In genomic region chr1:164561007-164561406, GRCh38 we compare ENCODE assay signal across 11 cellular contexts. TPM values are rescaled to one million over a fixed set of nuclear protein-coding genes. Genes with fewer than 3 reads are reported as not detected.
DNase-seq lines count a peak whose midpoint lies in the region; ATAC-seq and TF ChIP-seq lines count a peak whose summit lies in the region.
"Had no signal": no experiment of that assay in that cellular context is flagged by ENCODE, and none has a peak within 500 bp of the region (broad histone marks: within the 10 kb centered on the region; RNA-seq: fewer than 3 reads in every experiment).

No MANE protein-coding gene starts in this region.

- DNase-seq in SK-N-SH (no peak), chondrocyte (ENCODE audit: low spot score) (no peak), type B pancreatic cell (ENCODE audit: extremely low spot score, unreplicated experiment) (no peak), CD1c-positive myeloid dendritic cell (ENCODE audit: extremely low spot score) (no peak), OCI-LY7 (ENCODE audit: low spot score) (no peak)
- DNase-seq: activated CD4-positive, alpha-beta memory T cell treated with anti-CD3 and anti-CD28 coated beads, Interleukin-2, amount 10 ng/mL, durations not matched to agents 7 days and 5 days; CD4-positive, CD25-positive, alpha-beta regulatory T cell; stimulated activated CD8-positive, alpha-beta memory T cell treated with anti-CD3 and anti-CD28 coated beads, Interleukin-4, amount 100 ng/mL, for 48 hours had no signal

- H3K4me3 Mint-ChIP-seq in chondrocyte (ENCODE audit: unreplicated experiment), result peak overlapping the region; percentile 98
- H3K4me3 Mint-ChIP-seq in type B pancreatic cell, result peak overlapping the region; percentile 95
- H3K4me3 Mint-ChIP-seq: activated CD4-positive, alpha-beta memory T cell treated with anti-CD3 and anti-CD28 coated beads, Interleukin-2, amount 10 ng/mL, durations not matched to agents 7 days and 5 days had no signal

- H3K4me1 Mint-ChIP-seq in chondrocyte (ENCODE audit: low read depth), result peaks cover 50% of the 10 kb centered on the region
- peaks cover 34% of the 10 kb centered on the region for H3K4me1 Mint-ChIP-seq in type B pancreatic cell (ENCODE audit: unreplicated experiment)

- H3K9me2 ChIP-seq in SK-N-SH (no peaks in the 10 kb centered on the region; the same call in 1 of the 2 replicates), OCI-LY7 (ENCODE audit: insufficient read depth, low read length) (no peaks in the 10 kb centered on the region)

- WGBS in SK-N-SH (ENCODE audit: low lambda C conversion rate), result 52% methylated on average over 7 of the region's 7 CpGs
- 0% methylated on average over 2 of the region's 7 CpGs; no CpG with 5 or more reads in 1 of the 2 experiments for WGBS in mesodermal cell (ENCODE audit: insufficient coverage in 2 of 2), 2 experiments

- peak overlapping the region; percentile 76 to 88; a peak in 3 of 4 replicates for H3K4me3 ChIP-seq in SK-N-SH (ENCODE audit: low read depth in 2 of 2, low read length in 1 of 2)
- peak overlapping the region; percentile 76 for H3K4me3 ChIP-seq in mesodermal cell (ENCODE audit: extremely low read depth, insufficient read depth, low read length, poor library complexity, severe bottlenecking)
- H3K4me3 ChIP-seq in OCI-LY7 (ENCODE audit: low read depth, low read length, poor library complexity, severe bottlenecking), result no peak overlapping the region

- H3K4me1 ChIP-seq in SK-N-SH (ENCODE audit: control insufficient read depth in 1 of 2, insufficient read depth in 2 of 2, low read depth in 1 of 2, low read length in 1 of 2) (peaks cover 4 to 14% of the 10 kb centered on the region in 2 experiments; a peak in 1 of 4 replicates), mesodermal cell (ENCODE audit: control insufficient read depth, insufficient read depth, low read length, poor library complexity, severe bottlenecking) (peaks cover 19% of the 10 kb centered on the region), OCI-LY7 (ENCODE audit: insufficient read depth, low read length, poor library complexity, severe bottlenecking) (no peaks in the 10 kb centered on the region)

- no peak for TF ChIP-seq RAD21 in SK-N-SH (IDR thresholded peaks at IDR 0.05; ENCODE audit: low read length)

- ATAC-seq in SK-N-SH treated with all-trans-retinoic acid at 6 μM for 48 hours, result no peak
- ATAC-seq in GM19395 (IDR thresholded peaks at IDR 0.05; ENCODE audit: unreplicated experiment), result no peak

- CTCF ChIA-PET in SK-N-SH (lab: Yijun Ruan, JAX), result interaction anchor here (0.8 to 1.9 kb wide), 3 partner anchors 213 to 227 kb away, joined by 3 to 5 read pairs (median 5); no protein-coding TSS in a partner anchor
- CTCF ChIA-PET in OCI-LY7 (lab: Charles Lee; ENCODE audit: unreplicated experiment), result no interaction called here

- peak overlapping the region; percentile 78 for H3K4me2 ChIP-seq in SK-N-SH
- no peak overlapping the region for H3K4me2 ChIP-seq in OCI-LY7 (ENCODE audit: low read length)

- H3K27me3 Mint-ChIP-seq in chondrocyte (ENCODE audit: low read depth), result no peaks in the 10 kb centered on the region
- H3K27me3 Mint-ChIP-seq in type B pancreatic cell, result no peaks in the 10 kb centered on the region

- H3K36me3 ChIP-seq in SK-N-SH (replicated peaks in 1 of 2; ENCODE audit: control insufficient read depth in 1 of 2, insufficient read depth in 2 of 2, low read length in 1 of 2), result peaks cover 0 to 10% of the 10 kb centered on the region in 2 experiments
- H3K36me3 ChIP-seq in mesodermal cell (ENCODE audit: control insufficient read depth, insufficient read depth, low read length), result peaks cover 2% of the 10 kb centered on the region
- H3K36me3 ChIP-seq in OCI-LY7 (ENCODE audit: insufficient read depth, low read length), result no peaks in the 10 kb centered on the region

- H3K9me3 ChIP-seq in SK-N-SH (no peaks in the 10 kb centered on the region), mesodermal cell (ENCODE audit: control insufficient read depth, low read length) (no peaks in the 10 kb centered on the region), OCI-LY7 (ENCODE audit: low read length) (no peaks in the 10 kb centered on the region)

- no peaks in the 10 kb centered on the region for H3K9me3 Mint-ChIP-seq in chondrocyte (ENCODE audit: low read depth)
- H3K9me3 Mint-ChIP-seq in type B pancreatic cell, result no peaks in the 10 kb centered on the region

- H3K27ac ChIP-seq in SK-N-SH (ENCODE audit: low read depth in 2 of 2, low read length in 1 of 2) (peak overlapping the region; percentile 68 to 93; a peak in 2 of 4 replicates), mesodermal cell (ENCODE audit: low read depth, low read length, severe bottlenecking) (peak overlapping the region; percentile 70), OCI-LY7 (ENCODE audit: low read depth, low read length, poor library complexity, severe bottlenecking) (no peak overlapping the region)

- H3K9ac ChIP-seq in SK-N-SH, result peak overlapping the region; percentile 66

- TF ChIP-seq CTCF in SK-N-SH (IDR thresholded peaks at IDR 0.05) (no peak), chondrocyte (IDR thresholded peaks at IDR 0.05) (no peak), type B pancreatic cell (conservative IDR thresholded peaks at IDR 0.05) (no peak), OCI-LY7 (conservative IDR thresholded peaks at IDR 0.05; ENCODE audit: low read length) (no peak)

- H4K20me1 ChIP-seq in SK-N-SH (ENCODE audit: insufficient read depth) (no peaks in the 10 kb centered on the region; the same call in 1 of the 2 replicates), OCI-LY7 (ENCODE audit: insufficient read depth, low read length) (no peaks in the 10 kb centered on the region)

- POLR2A ChIA-PET in SK-N-SH (lab: Yijun Ruan, JAX) (no interaction called here), OCI-LY7 (lab: Charles Lee) (no interaction called here)

- BruUV-seq in OCI-LY7 (replicated peaks; lab: Mats Ljungman, UMichigan), result no TSS peak

- peak overlapping the region; percentile 96 for H3K27ac Mint-ChIP-seq in chondrocyte (ENCODE audit: unreplicated experiment)
- H3K27ac Mint-ChIP-seq in type B pancreatic cell, result peak overlapping the region; percentile 89
- H3K27ac Mint-ChIP-seq: activated CD4-positive, alpha-beta memory T cell treated with anti-CD3 and anti-CD28 coated beads, Interleukin-2, amount 10 ng/mL, durations not matched to agents 7 days and 5 days had no signal

- TF ChIP-seq EP300 in SK-N-SH (IDR thresholded peaks at IDR 0.05; ENCODE audit: borderline replicate concordance in 1 of 2, low read depth in 1 of 2, low read length in 1 of 2), result no peak

- H2AFZ ChIP-seq in SK-N-SH (ENCODE audit: low read depth) (peak overlapping the region; percentile 25; the same call in 1 of the 2 replicates), OCI-LY7 (ENCODE audit: low read length) (no peak overlapping the region)

- intact Hi-C loops in OCI-LY7 (cut with micrococcal nuclease; ENCODE audit: unreplicated experiment), result no loop called here

- peaks cover 5% of the 10 kb centered on the region for H3F3A ChIP-seq in SK-N-SH (replicated peaks; ENCODE audit: insufficient read depth)

- H3K79me2 ChIP-seq in SK-N-SH (ENCODE audit: insufficient read depth) (peaks cover 33% of the 10 kb centered on the region), OCI-LY7 (ENCODE audit: insufficient read depth, low read depth, low read length) (no peaks in the 10 kb centered on the region)

- H3K36me3 Mint-ChIP-seq in chondrocyte (ENCODE audit: low read depth) (no peaks in the 10 kb centered on the region), type B pancreatic cell (peaks cover 31% of the 10 kb centered on the region)
- H3K36me3 Mint-ChIP-seq: CD4-positive, CD25-positive, alpha-beta regulatory T cell had no signal

- H3K27me3 ChIP-seq in SK-N-SH (ENCODE audit: insufficient read depth), result no peaks in the 10 kb centered on the region

TF ChIP-seq in SK-N-SH, 30 proteins besides CTCF, POLR2A, EP300 and RAD21 (continues in another document):
- TF ChIP-seq FOSL2 (IDR thresholded peaks at IDR 0.05; ENCODE audit: borderline replicate concordance, low read depth), result no peak
- no peak for TF ChIP-seq PBX3 (IDR thresholded peaks at IDR 0.05)

TF ChIP-seq in SK-N-SH treated with all-trans-retinoic acid at 6 μM for 48 hours, 23 proteins besides CTCF, POLR2A, EP300 and RAD21 (continues in another document):
- TF ChIP-seq ZC3H10 (CRISPR knock-in tag; IDR thresholded peaks at IDR 0.05) (no peak), ZNF565 (CRISPR knock-in tag; conservative IDR thresholded peaks at IDR 0.05; ENCODE audit: low read depth) (no peak), ESRRG (CRISPR knock-in tag; IDR thresholded peaks at IDR 0.05) (no peak), PPARA (CRISPR knock-in tag; IDR thresholded peaks at IDR 0.05; ENCODE audit: borderline replicate concordance) (no peak), BACH2 (CRISPR knock-in tag; IDR thresholded peaks at IDR 0.05; ENCODE audit: borderline replicate concordance) (no peak), ZNF70 (CRISPR knock-in tag; IDR thresholded peaks at IDR 0.05) (no peak), ZNF8 (CRISPR knock-in tag; IDR thresholded peaks at IDR 0.05) (no peak)
- TF ChIP-seq, protein P1, sequence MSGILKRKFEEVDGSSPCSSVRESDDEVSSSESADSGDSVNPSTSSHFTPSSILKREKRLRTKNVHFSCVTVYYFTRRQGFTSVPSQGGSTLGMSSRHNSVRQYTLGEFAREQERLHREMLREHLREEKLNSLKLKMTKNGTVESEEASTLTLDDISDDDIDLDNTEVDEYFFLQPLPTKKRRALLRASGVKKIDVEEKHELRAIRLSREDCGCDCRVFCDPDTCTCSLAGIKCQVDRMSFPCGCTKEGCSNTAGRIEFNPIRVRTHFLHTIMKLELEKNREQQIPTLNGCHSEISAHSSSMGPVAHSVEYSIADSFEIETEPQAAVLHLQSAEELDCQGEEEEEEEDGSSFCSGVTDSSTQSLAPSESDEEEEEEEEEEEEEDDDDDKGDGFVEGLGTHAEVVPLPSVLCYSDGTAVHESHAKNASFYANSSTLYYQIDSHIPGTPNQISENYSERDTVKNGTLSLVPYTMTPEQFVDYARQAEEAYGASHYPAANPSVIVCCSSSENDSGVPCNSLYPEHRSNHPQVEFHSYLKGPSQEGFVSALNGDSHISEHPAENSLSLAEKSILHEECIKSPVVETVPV (CRISPR knock-in tag; IDR thresholded peaks at IDR 0.05), result no peak

RNA-seq across cellular contexts. Expression of gene PBX1, which starts 2.0 kb away (rescaled TPM):
- polyA plus RNA-seq in SK-N-SH (2012; rRNA removed), result 25.3 and 27.0 TPM in 2 replicates
- 18.4 and 24.2 TPM in 2 replicates for polyA plus RNA-seq in SK-N-SH (2012; cell fraction: cytosol; rRNA removed)
- polyA plus RNA-seq in SK-N-SH (2012; cell fraction: nucleus; rRNA removed), result 14.8 and 23.2 TPM in 2 replicates
- 21.5 to 38.0 TPM (median 23.0 TPM) in 3 replicates for total RNA-seq in chondrocyte
- polyA plus RNA-seq in mesodermal cell (2013, experiment 1 of 2), result 59.3 TPM
- polyA plus RNA-seq in mesodermal cell (2013, experiment 2 of 2), result 56.0 TPM
- 257 and 324 TPM in 2 replicates for total RNA-seq in type B pancreatic cell (ENCODE audit: low replicate concordance)
- not detected in 2 replicates for total RNA-seq in OCI-LY7 (2014; rRNA removed; shearing (Covaris generic))
- not detected in 2 replicates for total RNA-seq in OCI-LY7 (2022)

Comparison
In these comparisons a context has a peak if more than half of its experiments do, and no peak if none do; other contexts are left out.
1. RNA of gene PBX1, which starts 2.0 kb away (total RNA-seq): 257 to 324 TPM in type B pancreatic cell and 21.5 to 38.0 TPM in chondrocyte; not detected in OCI-LY7; every median in the first group is over 10 times any median in the second.